Comparison of ENCODE assay signal across 12 cellular contexts in the genomic region with DNA sequence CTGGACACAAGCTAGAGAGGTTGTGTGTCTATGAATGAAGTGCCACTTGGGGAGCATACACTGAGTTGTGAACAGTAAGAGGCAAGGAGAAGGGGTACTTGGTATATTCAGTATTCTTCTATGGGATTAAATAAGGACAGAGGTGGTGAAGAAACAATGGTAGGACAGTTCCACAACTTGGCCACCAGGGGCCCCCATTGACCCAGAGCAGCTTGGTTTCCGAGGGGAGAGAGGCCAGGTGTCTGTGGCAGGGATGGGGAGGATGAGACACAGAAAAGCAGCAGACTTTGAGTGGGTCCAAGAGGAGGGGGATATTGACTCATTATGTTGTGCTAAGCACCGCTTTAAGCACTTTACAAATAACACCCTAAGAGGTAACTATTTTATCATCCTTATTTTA.
DNase-seq lines count a peak whose midpoint lies in the region; ATAC-seq and TF ChIP-seq lines count a peak whose summit lies in the region.
"Had no signal": no experiment of that assay in that cellular context is flagged by ENCODE, and none has a peak within 500 bp of the region (broad histone marks: within the 10 kb centered on the region; RNA-seq: fewer than 3 reads in every experiment).

No MANE protein-coding gene starts in this region.

- ATAC-seq in T-cell (replicated peaks in 1 of 4) (no peak), GM19351 (IDR thresholded peaks at IDR 0.05; ENCODE audit: unreplicated experiment) (no peak)

- peaks cover 5% of the 10 kb centered on the region for H3K9me3 Mint-ChIP-seq in endothelial cell (ENCODE audit: unreplicated experiment)
- peaks cover 5 to 12% (median 9%) of the 10 kb centered on the region in 3 donors for H3K9me3 Mint-ChIP-seq in T-cell

- H3K4me3 Mint-ChIP-seq in endothelial cell (ENCODE audit: unreplicated experiment) (no peak overlapping the region), T-cell (no peak overlapping the region)

- H3K27ac Mint-ChIP-seq in endothelial cell (ENCODE audit: unreplicated experiment) (no peak overlapping the region), T-cell (no peak overlapping the region)

- H3K4me3 ChIP-seq in NB4 (ENCODE audit: low read depth, low read length): no peak overlapping the region
- H3K4me3 ChIP-seq: thoracic aorta had no signal

- H3K27me3 Mint-ChIP-seq in endothelial cell (ENCODE audit: unreplicated experiment): peaks cover 2% of the 10 kb centered on the region
- H3K27me3 Mint-ChIP-seq in T-cell: peaks cover 2 to 10% of the 10 kb centered on the region in 2 donors

- TF ChIP-seq CTCF in NB4 (IDR thresholded peaks at IDR 0.05; ENCODE audit: low read depth, low read length) (peak; percentile 16), endothelial cell (IDR thresholded peaks at IDR 0.05; ENCODE audit: unreplicated experiment) (peak; percentile 69)

- TF ChIP-seq POLR2A in NB4 (IDR thresholded peaks at IDR 0.05; ENCODE audit: extremely low read depth, insufficient read length): no peak

- peak in 2 of 3 donors; percentile 4 to 6 for DNase-seq in stimulated activated CD4-positive, alpha-beta T cell treated with anti-CD3 and anti-CD28 coated beads, Interleukin-12 subunit alpha, Interleukin-12 subunit beta, amount 100 ng/mL, for 48 hours (ENCODE audit: low read depth in 2 of 3, low spot score in 1 of 3)
- no peak for DNase-seq in stimulated activated CD4-positive, alpha-beta T cell treated with anti-CD3 and anti-CD28 coated beads, Interleukin-15, amount 100 ng/mL, for 24 hours
- peak; percentile 8 for DNase-seq in NB4 (ENCODE audit: low read depth)
- no peak for DNase-seq in endothelial cell (ENCODE audit: low spot score)
- DNase-seq in kidney tubule cell (ENCODE audit: low spot score): no peak
- no peak for DNase-seq in MV-4-11 (lab: John Stamatoyannopoulos, UW)
- no peak for DNase-seq in T-cell
- DNase-seq: activated CD4-positive, alpha-beta T cell treated with anti-CD3 and anti-CD28 coated beads, Interleukin-2, amount 50 U/mL, for 1 hour; NCI-H1930; SHP77 treated with DMSO at 0.1 percent for 48 hours had no signal

- POLR2A ChIA-PET in T-cell (lab: Charles Lee): no interaction called here

- no peaks in the 10 kb centered on the region for H3K36me3 Mint-ChIP-seq in endothelial cell (ENCODE audit: low read depth, unreplicated experiment)
- H3K36me3 Mint-ChIP-seq in T-cell: no peaks in the 10 kb centered on the region

- CTCF ChIA-PET in T-cell (lab: Charles Lee): no interaction called here

- H3K4me1 Mint-ChIP-seq in endothelial cell (ENCODE audit: unreplicated experiment): no peaks in the 10 kb centered on the region
- H3K4me1 Mint-ChIP-seq in T-cell: no peaks in the 10 kb centered on the region

Comparison
In these comparisons a context has a peak if more than half of its experiments do, and no peak if none do; other contexts are left out.
1. DNase-seq: peak in stimulated activated CD4-positive, alpha-beta T cell treated with anti-CD3 and anti-CD28 coated beads, Interleukin-12 subunit alpha, Interleukin-12 subunit beta, amount 100 ng/mL, for 48 hours (2 of 3) and NB4 (single experiment); none in stimulated activated CD4-positive, alpha-beta T cell treated with anti-CD3 and anti-CD28 coated beads, Interleukin-15, amount 100 ng/mL, for 24 hours (single experiment), endothelial cell (single experiment), kidney tubule cell (single experiment), MV-4-11 (single experiment) and T-cell (0 of 34).